Comparison of ENCODE assay signal across 23 cellular contexts in the genomic region with DNA sequence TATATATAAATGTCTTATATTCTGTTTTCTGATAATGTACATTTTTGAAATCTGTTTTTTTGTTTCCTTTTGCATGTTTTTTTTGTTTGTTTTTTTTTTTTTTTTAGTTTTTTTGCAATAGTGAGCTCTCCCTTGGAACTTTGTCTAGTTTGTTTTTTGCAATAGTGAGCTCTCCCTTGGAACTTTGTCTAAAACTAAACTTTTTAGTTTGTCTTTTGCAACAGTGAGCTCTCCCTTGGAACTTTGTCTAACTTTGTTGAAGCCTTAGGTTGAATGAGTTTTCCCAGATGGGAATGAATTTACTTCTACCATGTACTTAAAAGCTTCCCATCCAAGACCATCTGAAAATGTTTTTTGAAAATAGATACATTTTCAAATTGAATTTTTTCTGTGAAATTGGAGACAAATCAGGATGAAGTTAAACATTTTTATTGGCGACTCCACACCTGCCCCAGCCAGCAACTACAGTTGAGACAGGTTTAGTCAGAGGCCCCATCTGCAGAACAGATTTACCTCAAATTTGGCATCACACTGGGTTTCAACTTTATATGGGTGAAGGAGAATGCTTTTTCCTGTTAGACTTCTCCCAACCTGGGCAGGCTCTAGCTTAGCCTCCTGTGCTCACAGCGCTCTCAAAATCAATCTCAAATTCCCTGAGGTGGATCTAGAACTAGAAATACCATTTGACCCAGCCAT. TPM values are rescaled to one million over a fixed set of nuclear protein-coding genes. Genes with fewer than 3 reads are reported as not detected.
DNase-seq lines count a peak whose midpoint lies in the region; ATAC-seq, FAIRE-seq and TF ChIP-seq lines count a peak whose summit lies in the region.
"Had no signal": no experiment of that assay in that cellular context is flagged by ENCODE, and none has a peak within 500 bp of the region (broad histone marks: within the 10 kb centered on the region; RNA-seq: fewer than 3 reads in every experiment).

No MANE protein-coding gene starts in this region.

- TF ChIP-seq CTCF in right lobe of liver (IDR thresholded peaks at IDR 0.05) (no peak), stomach (IDR thresholded peaks at IDR 0.05) (no peak), gastroesophageal sphincter (IDR thresholded peaks at IDR 0.05) (no peak)

- peaks cover 4% of the 10 kb centered on the region for H3K4me1 Mint-ChIP-seq in T-helper 17 cell
- H3K4me1 Mint-ChIP-seq in activated T-cell treated with anti-CD3 and anti-CD28 coated beads, Interleukin-2, amount 50 U/mL, for 72 hours (ENCODE audit: low read depth): no peaks in the 10 kb centered on the region
- H3K4me1 Mint-ChIP-seq: B cell had no signal

- H3K27me3 ChIP-seq in right lobe of liver (no peaks in the 10 kb centered on the region), stomach (no peaks in the 10 kb centered on the region), gastroesophageal sphincter (no peaks in the 10 kb centered on the region)
- H3K27me3 ChIP-seq: BLaER1 treated with 17β-estradiol and CSF1 and Interleukin-3, amounts not matched to agents 10 nM and 100 nM had no signal

- H3K4me3 Mint-ChIP-seq in T-helper 17 cell: no peak overlapping the region
- no peak overlapping the region for H3K4me3 Mint-ChIP-seq in activated T-cell treated with anti-CD3 and anti-CD28 coated beads, Interleukin-2, amount 50 U/mL, for 72 hours
- H3K4me3 Mint-ChIP-seq: B cell; CD4-positive, alpha-beta T cell; CD8-positive, alpha-beta T cell had no signal

- H3K9me3 Mint-ChIP-seq in activated T-cell treated with anti-CD3 and anti-CD28 coated beads, Interleukin-2, amount 50 U/mL, for 72 hours: no peaks in the 10 kb centered on the region
- H3K9me3 Mint-ChIP-seq: CD4-positive, alpha-beta T cell; CD8-positive, alpha-beta T cell had no signal

- 58% methylated on average over 2 of the region's 2 CpGs for WGBS in right lobe of liver (ENCODE audit: insufficient coverage, low coverage, low lambda C conversion rate, missing lambda C conversion rate)
- 97 to 100% (median 98%) methylated on average over 2 of the region's 2 CpGs for WGBS in stomach, 5 donors
- 92 to 100% methylated on average over 1 to 2 of the region's 2 CpGs for WGBS in gastroesophageal sphincter (ENCODE audit: low coverage in 1 of 2), 2 donors

- H3K4me3 ChIP-seq in right lobe of liver (no peak overlapping the region), stomach (no peak overlapping the region), gastroesophageal sphincter (no peak overlapping the region)
- H3K4me3 ChIP-seq: A549; BLaER1 treated with 17β-estradiol and CSF1 and Interleukin-3, amounts not matched to agents 10 nM and 100 nM had no signal

- no peaks in the 10 kb centered on the region for H3K27me3 Mint-ChIP-seq in T-helper 17 cell
- no peaks in the 10 kb centered on the region for H3K27me3 Mint-ChIP-seq in activated T-cell treated with anti-CD3 and anti-CD28 coated beads, Interleukin-2, amount 50 U/mL, for 72 hours (ENCODE audit: low read depth)
- H3K27me3 Mint-ChIP-seq: B cell; CD4-positive, alpha-beta T cell had no signal

- peak overlapping the region; percentile 32 for H3K27ac Mint-ChIP-seq in T-helper 17 cell
- no peak overlapping the region for H3K27ac Mint-ChIP-seq in activated T-cell treated with anti-CD3 and anti-CD28 coated beads, Interleukin-2, amount 50 U/mL, for 72 hours
- H3K27ac Mint-ChIP-seq: B cell; CD4-positive, alpha-beta T cell; CD8-positive, alpha-beta T cell had no signal

- H3K9me3 ChIP-seq in T-helper 17 cell (ENCODE audit: control insufficient read depth, low read length, poor library complexity, severe bottlenecking) (no peaks in the 10 kb centered on the region), right lobe of liver (no peaks in the 10 kb centered on the region), stomach (no peaks in the 10 kb centered on the region), gastroesophageal sphincter (no peaks in the 10 kb centered on the region)
- H3K9me3 ChIP-seq: A549, Caco-2 had no signal

- intact Hi-C loops in right lobe of liver (cut with DNase I) (no loop called here), stomach (cut with DNase I; ENCODE audit: low total_unique reads) (no loop called here)

- peaks cover 0 to 3% (median 0%) of the 10 kb centered on the region in 4 donors for H3K36me3 ChIP-seq in right lobe of liver
- peaks cover 0 to 12% (median 4%) of the 10 kb centered on the region in 4 donors for H3K36me3 ChIP-seq in stomach
- H3K36me3 ChIP-seq in gastroesophageal sphincter: peaks cover 0 to 4% of the 10 kb centered on the region in 2 donors

- ATAC-seq in T-helper 17 cell (no peak), right lobe of liver (peak; percentile 87 to 94 (median 89)), gastroesophageal sphincter (no peak)
- ATAC-seq in activated T-cell treated with anti-CD3 and anti-CD28 coated beads, Interleukin-2, amount 50 U/mL, for 72 hours (replicated peaks in 1 of 2): no peak
- ATAC-seq: A549; CD8-positive, alpha-beta T cell had no signal

- TF ChIP-seq POLR2A in right lobe of liver (IDR thresholded peaks at IDR 0.05) (no peak), stomach (IDR thresholded peaks at IDR 0.05) (no peak), gastroesophageal sphincter (IDR thresholded peaks at IDR 0.05) (no peak)

- no peak for TF ChIP-seq EP300 in stomach (IDR thresholded peaks at IDR 0.05)
- no peak for TF ChIP-seq EP300 in gastroesophageal sphincter (IDR thresholded peaks at IDR 0.05)

- H3K27ac ChIP-seq in right lobe of liver (peak overlapping the region in 2 of 3 donors; percentile 35 to 70), stomach (no peak overlapping the region), gastroesophageal sphincter (no peak overlapping the region)
- H3K27ac ChIP-seq: A549; BLaER1 treated with 17β-estradiol and CSF1 and Interleukin-3, amounts not matched to agents 10 nM and 100 nM; C4-2B had no signal

- peaks cover 7% of the 10 kb centered on the region for H3K36me3 Mint-ChIP-seq in T-helper 17 cell (ENCODE audit: low read depth)
- peaks cover 5 to 18% of the 10 kb centered on the region in 2 donors for H3K36me3 Mint-ChIP-seq in activated T-cell treated with anti-CD3 and anti-CD28 coated beads, Interleukin-2, amount 50 U/mL, for 72 hours (ENCODE audit: insufficient read depth in 2 of 2)

- H3K4me1 ChIP-seq in right lobe of liver (peaks cover 0 to 23% (median 9%) of the 10 kb centered on the region in 4 donors), stomach (no peaks in the 10 kb centered on the region), gastroesophageal sphincter (no peaks in the 10 kb centered on the region)
- H3K4me1 ChIP-seq: A549; BLaER1 treated with 17β-estradiol and CSF1 and Interleukin-3, amounts not matched to agents 10 nM and 100 nM; Caco-2 had no signal

- FAIRE-seq in A204.1 (lab: Jason Lieb, UNC) (peak; percentile 79), frontal cortex (lab: Jason Lieb, UNC) (peak; percentile 85)
- FAIRE-seq: A549, D721Med, GM12891, GM19239 had no signal

- no peak for DNase-seq in T-helper 17 cell
- no peak for DNase-seq in frontal cortex (ENCODE audit: low spot score in 2 of 2)
- DNase-seq in right lobe of liver: no peak
- DNase-seq in activated T-cell treated with anti-CD3 and anti-CD28 coated beads, Interleukin-2, amount 50 U/mL, for 72 hours: no peak
- no peak for DNase-seq in HuH-7.5 (ENCODE audit: low spot score)
- DNase-seq in stomach: no peak
- DNase-seq: 8988T; AML-193; Caco-2; Calu3; CD4-positive, alpha-beta T cell; CD8-positive, alpha-beta T cell; DMS79 treated with DMSO at 0.1 percent for 48 hours; GF-D8 had no signal

RNA-seq across cellular contexts. Expression of gene SLC9B2, which starts 16.0 kb away (rescaled TPM):
- total RNA-seq in T-helper 17 cell (10 to 100 TPM; 22.0 to 25.4 TPM), frontal cortex (107 TPM), right lobe of liver (10 to 100 TPM; 27.9 to 49.1 (median 40.2) TPM), stomach (10 to 100 TPM in 2 of 5 donors, 1 to 10 TPM in 3; 1.7 to 26.3 (median 8.0) TPM), gastroesophageal sphincter (10 to 100 TPM; 14.3 to 24.9 (median 20.2) TPM)
- 10 to 100 TPM; 22.5 to 24.5 TPM for total RNA-seq in activated T-cell treated with anti-CD3 and anti-CD28 coated beads, Interleukin-2, amount 50 U/mL, for 72 hours
- 10 to 100 TPM in 2 of 3 donors, 1 to 10 TPM in 1; 3.5 to 13.0 (median 12.1) TPM for polyA plus RNA-seq in stomach

RNA-seq across cellular contexts. Expression of gene BDH2, which starts 39.0 kb away (rescaled TPM):
- total RNA-seq in T-helper 17 cell (10 to 100 TPM in 1 of 2 donors, 1 to 10 TPM in 1; 8.6 to 11.2 TPM), frontal cortex (7.3 TPM), right lobe of liver (10 to 100 TPM; 32.3 to 70.6 (median 47.2) TPM), stomach (10 to 100 TPM in 4 of 5 donors, 1 to 10 TPM in 1; 3.5 to 74.7 (median 41.4) TPM), gastroesophageal sphincter (100 to 1,000 TPM in 1 of 4 donors, 10 to 100 TPM in 3; 26.9 to 109 (median 55.2) TPM)
- total RNA-seq in activated T-cell treated with anti-CD3 and anti-CD28 coated beads, Interleukin-2, amount 50 U/mL, for 72 hours: 10 to 100 TPM; 15.6 to 17.6 TPM
- polyA plus RNA-seq in stomach: 10 to 100 TPM; 45.9 to 65.4 (median 60.2) TPM

RNA-seq across cellular contexts. Expression of gene SLC9B1, which starts 41.1 kb away (rescaled TPM):
- total RNA-seq in T-helper 17 cell (1 to 10 TPM; 1.4 to 4.6 TPM), frontal cortex (5.7 TPM), right lobe of liver (under 1 TPM in 4 of 6 experiments, not detected in 2; 0.24 to 0.56 (median 0.51) TPM), stomach (10 to 100 TPM in 1 of 5 donors, 1 to 10 TPM in 1, not detected in 3; 3.7 to 21.4 TPM), gastroesophageal sphincter (1 to 10 TPM in 2 of 4 donors, under 1 TPM in 2; 0.25 to 2.8 (median 0.94) TPM)
- total RNA-seq in activated T-cell treated with anti-CD3 and anti-CD28 coated beads, Interleukin-2, amount 50 U/mL, for 72 hours: 1 to 10 TPM; 2.5 to 3.4 TPM
- polyA plus RNA-seq in stomach: under 1 TPM in 1 of 3 donors, not detected in 2; 0.15 TPM
- total RNA-seq: Calu3 had no signal

Comparison
In these comparisons a context has a peak if more than half of its experiments do, and no peak if none do; other contexts are left out.
1. ATAC-seq: peak in right lobe of liver (4 of 4); none in T-helper 17 cell (single experiment), activated T-cell treated with anti-CD3 and anti-CD28 coated beads, Interleukin-2, amount 50 U/mL, for 72 hours (0 of 2) and gastroesophageal sphincter (single experiment).
2. H3K27ac ChIP-seq: peak in right lobe of liver (2 of 3); none in stomach (0 of 5) and gastroesophageal sphincter (0 of 4).